Comparison of ENCODE assay signal across 8 cellular contexts in genomic region chr19:55648657-55649578, GRCh38. TPM values are rescaled to one million over a fixed set of nuclear protein-coding genes. Genes with fewer than 3 reads are reported as not detected.
DNase-seq lines count a peak whose midpoint lies in the region; ATAC-seq, FAIRE-seq and TF ChIP-seq lines count a peak whose summit lies in the region.

No MANE protein-coding gene starts in this region.

- FAIRE-seq in GM12891 (lab: Jason Lieb, UNC): no peak

- H3K36me3 ChIP-seq in GM06990 (ENCODE audit: control insufficient read depth, insufficient read depth, low read length) (peaks cover 15% of the 10 kb centered on the region), rectal smooth muscle tissue (ENCODE audit: control insufficient read depth, insufficient read depth, low read length) (no peaks in the 10 kb centered on the region)

- peaks cover 20% of the 10 kb centered on the region for H3K4me1 ChIP-seq in rectal smooth muscle tissue (ENCODE audit: control insufficient read depth, insufficient read depth, low read length)

- H3K27me3 ChIP-seq in GM06990 (replicated peaks; ENCODE audit: control insufficient read depth, insufficient read depth, low read length) (no peaks in the 10 kb centered on the region), rectal smooth muscle tissue (ENCODE audit: control insufficient read depth, insufficient read depth, low read length) (no peaks in the 10 kb centered on the region)

- peak overlapping the region; percentile 38 for H3K9ac ChIP-seq in rectal smooth muscle tissue (ENCODE audit: low read length)

- TF ChIP-seq POLR2A in GM12891 (IDR thresholded peaks at IDR 0.05; ENCODE audit: low read depth, low read length): no peak

- peak overlapping the region; percentile 79 for H3K27ac ChIP-seq in rectal smooth muscle tissue (ENCODE audit: low read depth, low read length)

- H3K4me3 ChIP-seq in GM06990 (replicated peaks; ENCODE audit: low read depth, low read length): peak overlapping the region; percentile 83
- H3K4me3 ChIP-seq in fibroblast of pulmonary artery (replicated peaks; ENCODE audit: low read depth, low read length): peak overlapping the region; percentile 73
- H3K4me3 ChIP-seq in rectal smooth muscle tissue (ENCODE audit: low read length): peak overlapping the region; percentile 82

- DNase-seq in GM06990 (ENCODE audit: extremely low read depth, insufficient read length) (no peak), fibroblast of pulmonary artery (ENCODE audit: low read depth) (no peak), GM12891 (ENCODE audit: insufficient read length, low spot score) (no peak), C1 segment of cervical spinal cord (lab: John Stamatoyannopoulos, UW) (no peak)

- ATAC-seq in SK-N-SH treated with all-trans-retinoic acid at 6 μM for 48 hours (0 out of 3 replicates have a peak, but pooled peaks have one; percentile 0), GM18519 (IDR thresholded peaks at IDR 0.05; ENCODE audit: low FRiP score, unreplicated experiment) (no peak), GM21717 (IDR thresholded peaks at IDR 0.05; ENCODE audit: unreplicated experiment) (no peak)

- TF ChIP-seq CTCF in GM06990 (IDR thresholded peaks at IDR 0.05; ENCODE audit: insufficient read depth, low read length, poor library complexity, severe bottlenecking) (no peak), fibroblast of pulmonary artery (IDR thresholded peaks at IDR 0.05; ENCODE audit: low read length, missing control alignments) (no peak)

TF ChIP-seq in SK-N-SH treated with all-trans-retinoic acid at 6 μM for 48 hours, 23 proteins besides CTCF, POLR2A, EP300 and RAD21:
- TF ChIP-seq CSDC2 (CRISPR knock-in tag; IDR thresholded peaks at IDR 0.05): no peak
- TF ChIP-seq PPARA (CRISPR knock-in tag; IDR thresholded peaks at IDR 0.05; ENCODE audit: borderline replicate concordance): no peak
- no peak for TF ChIP-seq ZFP3 (CRISPR knock-in tag; IDR thresholded peaks at IDR 0.05)
- no peak for TF ChIP-seq CREB5 (CRISPR knock-in tag; IDR thresholded peaks at IDR 0.05; ENCODE audit: low read depth)
- TF ChIP-seq ZFP30 (CRISPR knock-in tag; IDR thresholded peaks at IDR 0.05): no peak
- TF ChIP-seq TOX (CRISPR knock-in tag; IDR thresholded peaks at IDR 0.05; ENCODE audit: borderline replicate concordance): no peak
- TF ChIP-seq TCF4 (CRISPR knock-in tag; IDR thresholded peaks at IDR 0.05; ENCODE audit: borderline replicate concordance): no peak
- TF ChIP-seq ZC3H10 (CRISPR knock-in tag; IDR thresholded peaks at IDR 0.05): no peak
- TF ChIP-seq SNAI2 (CRISPR knock-in tag; IDR thresholded peaks at IDR 0.05): no peak

TF ChIP-seq in GM12891, 5 proteins besides CTCF, POLR2A, EP300 and RAD21:
- no peak for TF ChIP-seq POU2F2 (IDR thresholded peaks at IDR 0.05; ENCODE audit: low read depth, low read length)
- no peak for TF ChIP-seq TAF1 (IDR thresholded peaks at IDR 0.05; ENCODE audit: low read depth, low read length)
- no peak for TF ChIP-seq POLR2AphosphoS5 (IDR thresholded peaks at IDR 0.05; ENCODE audit: low read depth, low read length)
- no peak for TF ChIP-seq PAX5 (IDR thresholded peaks at IDR 0.05; ENCODE audit: insufficient read depth, low read length, severe bottlenecking)
- no peak for TF ChIP-seq SPI1 (IDR thresholded peaks at IDR 0.05; ENCODE audit: low read depth, low read length)

RNA-seq across cellular contexts. Expression of gene CCDC106, which starts 0.9 kb away (rescaled TPM):
- polyA plus RNA-seq in GM12891 (2012; ENCODE audit: low read depth, missing spikeins): 29.7 TPM

RNA-seq across cellular contexts. Expression of gene ZNF581, which starts 5.5 kb away (rescaled TPM):
- 47.3 TPM for polyA plus RNA-seq in GM12891 (2012; ENCODE audit: low read depth, missing spikeins)

RNA-seq across cellular contexts. Expression of gene U2AF2, which starts 5.9 kb away (rescaled TPM):
- 150 TPM for polyA plus RNA-seq in GM12891 (2012; ENCODE audit: low read depth, missing spikeins)

RNA-seq across cellular contexts. Expression of gene ZNF580, which starts 8.1 kb away (rescaled TPM):
- polyA plus RNA-seq in GM12891 (2012; ENCODE audit: low read depth, missing spikeins): 23.7 TPM

RNA-seq across cellular contexts. Expression of gene ZNF784, which starts 24.6 kb away (rescaled TPM):
- 3.3 TPM for polyA plus RNA-seq in GM12891 (2012; ENCODE audit: low read depth, missing spikeins)
